In the genomic region with DNA sequence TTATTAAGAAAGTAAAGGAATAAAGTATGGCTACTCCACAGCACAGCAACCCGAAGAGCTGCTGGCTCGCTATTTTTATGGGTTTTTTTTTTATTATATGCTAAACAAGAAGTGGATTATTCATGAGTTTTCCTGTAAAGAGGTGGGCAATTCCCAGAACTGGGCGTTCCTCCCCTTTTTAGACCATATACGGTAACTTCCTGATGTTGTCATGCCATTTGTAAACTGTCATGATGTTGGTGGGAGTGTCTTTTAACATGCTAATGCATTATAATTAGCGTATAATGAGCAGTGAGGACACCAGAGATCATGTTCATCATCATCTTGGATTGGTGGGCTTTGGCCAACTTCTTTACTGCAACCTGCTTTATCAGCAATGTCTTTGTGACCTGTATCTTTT, we compare ENCODE assay signal across 22 cellular contexts.
"Had no signal": no experiment of that assay in that cellular context is flagged by ENCODE, and none has a peak within 500 bp of the region (broad histone marks: within the 10 kb centered on the region; RNA-seq: fewer than 3 reads in every experiment).

No MANE protein-coding gene starts in this region.

- H3K27ac ChIP-seq: HL-60, SJSA1, SK-N-MC had no signal

- DNase-seq: Karpas-422, KBM-7, MG63, NCI-H1092, NCI-H1105 treated with DMSO at 0.1 percent for 48 hours, NCI-H1417 treated with DMSO at 0.1 percent for 48 hours, NCI-H146, NCI-H1694 treated with DMSO at 0.1 percent for 48 hours, NCI-H1930, NCI-H2081, NCI-H2107, NCI-H2227 treated with DMSO at 0.1 percent for 48 hours, NCI-H524 treated with DMSO at 0.1 percent for 48 hours, NCI-H69, NCI-H774, Right ventricle myocardium superior, RPMI8226, SIG-M5 had no signal

- H3K27me3 ChIP-seq: MG63, SJSA1 had no signal

- H3K36me3 ChIP-seq: MG63, SJSA1 had no signal

- H3K4me1 ChIP-seq: SJSA1 had no signal

- H3K27me3 Mint-ChIP-seq: IgD-negative memory B cell had no signal

- H3K4me3 Mint-ChIP-seq: IgD-negative memory B cell had no signal

- H3K9me3 ChIP-seq: MG63, SJSA1 had no signal

- H3K4me3 ChIP-seq: MG63, SJSA1, SK-N-MC had no signal
